Comparison of ENCODE assay signal across 17 cellular contexts in the genomic region with DNA sequence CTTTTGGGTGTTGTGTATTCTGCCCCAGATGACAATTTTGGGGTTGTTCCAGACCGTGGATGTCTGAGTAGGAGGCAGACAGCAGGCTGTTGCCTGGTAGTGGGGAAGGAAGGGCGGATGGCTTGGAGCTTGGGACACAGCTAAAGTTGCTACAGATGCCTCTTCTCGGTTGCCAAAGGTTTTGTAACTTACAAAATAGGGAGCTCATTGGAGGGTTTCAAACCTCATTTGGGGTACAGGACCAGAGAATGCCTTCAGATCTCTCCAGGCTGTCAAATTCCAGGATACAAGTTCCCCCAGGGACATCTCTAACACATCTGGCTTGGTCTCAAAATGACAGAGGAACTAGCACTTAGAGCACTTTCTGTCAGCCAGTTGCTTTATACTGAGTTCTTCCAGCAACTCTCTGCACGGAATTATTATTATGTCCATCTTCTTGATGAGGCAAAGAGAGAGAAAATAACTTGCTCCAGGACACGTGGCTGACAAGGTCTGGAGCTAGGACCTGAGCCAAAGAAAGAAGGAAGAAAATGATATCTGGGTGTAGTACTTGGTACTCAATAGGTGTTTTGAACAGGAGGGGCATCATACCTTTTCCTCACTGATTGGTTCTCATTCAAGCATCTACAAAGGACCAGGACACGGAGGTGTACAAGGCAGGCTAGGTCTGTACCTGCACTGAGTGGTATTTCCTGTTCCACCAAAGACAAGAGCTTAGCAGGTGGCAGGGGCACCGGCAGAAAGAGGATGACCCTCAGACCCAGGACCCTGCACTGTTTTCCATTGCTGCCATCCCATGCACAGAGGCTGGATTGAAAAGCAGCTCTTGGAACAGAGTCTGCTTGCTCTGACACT. TPM values are rescaled to one million over a fixed set of nuclear protein-coding genes. Genes with fewer than 3 reads are reported as not detected.
DNase-seq lines count a peak whose midpoint lies in the region; ATAC-seq, FAIRE-seq and TF ChIP-seq lines count a peak whose summit lies in the region.
"Had no signal": no experiment of that assay in that cellular context is flagged by ENCODE, and none has a peak within 500 bp of the region (broad histone marks: within the 10 kb centered on the region; RNA-seq: fewer than 3 reads in every experiment).

No MANE protein-coding gene starts in this region.

- in situ Hi-C loops in gastrocnemius medialis (cut with MboI; ENCODE audit: low sequenced_read_pairs in 4 of 4), result no loop called here

- CTCF ChIA-PET in MCF 10A (lab: Yijun Ruan, JAX), result interaction anchor here (0.9 to 3.4 kb wide), 14 partner anchors 10 to 444 kb away, joined by 3 to 16 read pairs (median 4); no protein-coding TSS in a partner anchor

- ATAC-seq in left ventricle myocardium superior (peak; percentile 50), gastrocnemius medialis (peak; percentile 2 to 10), HG02678 (IDR thresholded peaks at IDR 0.05; ENCODE audit: unreplicated experiment) (no peak)
- ATAC-seq: activated T-cell treated with anti-CD3 and anti-CD28 coated beads, Interleukin-2, amount 50 U/mL, for 72 hours had no signal

- TF ChIP-seq POLR2A in gastrocnemius medialis (IDR thresholded peaks at IDR 0.05), result peak in 1 of 2 donors; percentile 10

- no TSS peak for BruUV-seq in MCF 10A (replicated peaks; lab: Mats Ljungman, UMichigan)

- H3K36me3 Mint-ChIP-seq in MCF 10A (ENCODE audit: insufficient read depth, unreplicated experiment), result no peaks in the 10 kb centered on the region
- no peaks in the 10 kb centered on the region for H3K36me3 Mint-ChIP-seq in T-helper 2 cell treated with Interferon-gamma antibody and Interleukin-4, amounts not matched to agents 5 μg/mL and 100 μg/mL, for 36 hours (ENCODE audit: low read depth)

- POLR2A ChIA-PET in MCF 10A (lab: Yijun Ruan, JAX), result interaction anchor here (0.6 to 6.1 kb wide), 33 partner anchors 8 to 710 kb away, joined by 3 to 78 read pairs (median 4); no protein-coding TSS in a partner anchor

- H3K4me3 ChIP-seq in gastrocnemius medialis, result no peak overlapping the region

- peaks cover 47% of the 10 kb centered on the region for H3K4me1 Mint-ChIP-seq in MCF 10A (ENCODE audit: insufficient read depth, unreplicated experiment)
- no peaks in the 10 kb centered on the region for H3K4me1 Mint-ChIP-seq in T-helper 2 cell treated with Interferon-gamma antibody and Interleukin-4, amounts not matched to agents 5 μg/mL and 100 μg/mL, for 36 hours (ENCODE audit: low read depth)

- no peaks in the 10 kb centered on the region for H3K9me3 Mint-ChIP-seq in MCF 10A (ENCODE audit: unreplicated experiment)
- H3K9me3 Mint-ChIP-seq in T-helper 2 cell treated with Interferon-gamma antibody and Interleukin-4, amounts not matched to agents 5 μg/mL and 100 μg/mL, for 36 hours, result peaks cover 6% of the 10 kb centered on the region

- no peaks in the 10 kb centered on the region for H3K27me3 ChIP-seq in gastrocnemius medialis

- intact Hi-C loops in MCF 10A (cut with micrococcal nuclease), result loop anchor here (10.0 kb wide), 1 partner anchor 89 kb away; no protein-coding TSS in a partner anchor
- intact Hi-C loops in left ventricle myocardium superior (cut with micrococcal nuclease), result no loop called here
- intact Hi-C loops in gastrocnemius medialis (cut with DNase I; ENCODE audit: low total_unique reads), result loop anchor here (10.0 kb wide), 2 partner anchors 119 to 709 kb away; no protein-coding TSS in a partner anchor

- peak overlapping the region; percentile 20 for H3K4me3 Mint-ChIP-seq in MCF 10A (ENCODE audit: unreplicated experiment)
- H3K4me3 Mint-ChIP-seq in T-helper 2 cell treated with Interferon-gamma antibody and Interleukin-4, amounts not matched to agents 5 μg/mL and 100 μg/mL, for 36 hours, result no peak overlapping the region
- H3K4me3 Mint-ChIP-seq: activated T-cell treated with anti-CD3 and anti-CD28 coated beads, Interleukin-2, amount 50 U/mL, for 72 hours; naive B cell had no signal

- H3K36me3 ChIP-seq in gastrocnemius medialis, result no peaks in the 10 kb centered on the region

- FAIRE-seq in GM19239 (lab: Jason Lieb, UNC), result no peak
- FAIRE-seq: endothelial cell of umbilical vein, GM12891 had no signal

- DNase-seq in AG20443 (ENCODE audit: low spot score) (peak; percentile 64), MCF 10A (ENCODE audit: unreplicated experiment) (peak; percentile 28), left ventricle myocardium superior (peak; percentile 41), gastrocnemius medialis (peak in 1 of 2 donors; percentile 68), GM19239 (ENCODE audit: insufficient read length, low spot score) (no peak), NCI-H1436 (lab: John Stamatoyannopoulos, UW) (no peak)
- DNase-seq in T-helper 2 cell treated with Interferon-gamma antibody and Interleukin-4, amounts not matched to agents 5 μg/mL and 100 μg/mL, for 36 hours (ENCODE audit: low spot score), result no peak
- DNase-seq: activated CD4-positive, alpha-beta T cell treated with anti-CD3 and anti-CD28 coated beads for 4 hours; activated T-cell treated with anti-CD3 and anti-CD28 coated beads, Interleukin-2, amount 50 U/mL, for 72 hours; DMS153; H7; naive B cell; NCI-H1092; NCI-H82 had no signal

- H3K27ac Mint-ChIP-seq in MCF 10A (ENCODE audit: low read depth, unreplicated experiment), result peak overlapping the region; percentile 64
- H3K27ac Mint-ChIP-seq in T-helper 2 cell treated with Interferon-gamma antibody and Interleukin-4, amounts not matched to agents 5 μg/mL and 100 μg/mL, for 36 hours, result no peak overlapping the region
- H3K27ac Mint-ChIP-seq: activated T-cell treated with anti-CD3 and anti-CD28 coated beads, Interleukin-2, amount 50 U/mL, for 72 hours had no signal

- peaks cover 24 to 41% of the 10 kb centered on the region in 2 donors for H3K4me1 ChIP-seq in gastrocnemius medialis

- H3K27ac ChIP-seq in gastrocnemius medialis, result peak overlapping the region; percentile 64 to 86 (median 77)

- H3K9me3 ChIP-seq in gastrocnemius medialis, result no peaks in the 10 kb centered on the region

- no peaks in the 10 kb centered on the region for H3K27me3 Mint-ChIP-seq in MCF 10A (ENCODE audit: insufficient read depth, unreplicated experiment)
- H3K27me3 Mint-ChIP-seq in T-helper 2 cell treated with Interferon-gamma antibody and Interleukin-4, amounts not matched to agents 5 μg/mL and 100 μg/mL, for 36 hours (ENCODE audit: low read depth), result peaks cover 23% of the 10 kb centered on the region

- TF ChIP-seq CTCF in MCF 10A (IDR thresholded peaks at IDR 0.05; ENCODE audit: unreplicated experiment) (no peak), gastrocnemius medialis (IDR thresholded peaks at IDR 0.05 in 4 of 5, conservative IDR thresholded peaks at IDR 0.05 in 1 of 5) (no peak)

RNA-seq across cellular contexts. Expression of a gene that starts 55.9 kb away (rescaled TPM):
- total RNA-seq in MCF 10A (2022) (not detected in 2 replicates), left ventricle myocardium superior (2.7 TPM), gastrocnemius medialis (1 to 10 TPM in 1 of 4 donors, under 1 TPM in 3; 0.15 to 1.1 (median 0.52) TPM)
- total RNA-seq: endothelial cell of umbilical vein had no signal

Comparison
In these comparisons a context has a peak if more than half of its experiments do, and no peak if none do; other contexts are left out.
1. DNase-seq: peak in AG20443 (single experiment), MCF 10A (single experiment) and left ventricle myocardium superior (single experiment); none in T-helper 2 cell treated with Interferon-gamma antibody and Interleukin-4, amounts not matched to agents 5 μg/mL and 100 μg/mL, for 36 hours (single experiment), GM19239 (single experiment) and NCI-H1436 (single experiment).